Comparison of ENCODE assay signal across 10 cellular contexts in genomic region chr4:137705171-137705783, GRCh38.
DNase-seq lines count a peak whose midpoint lies in the region; ATAC-seq, FAIRE-seq and TF ChIP-seq lines count a peak whose summit lies in the region.
"Had no signal": no experiment of that assay in that cellular context is flagged by ENCODE, and none has a peak within 500 bp of the region (broad histone marks: within the 10 kb centered on the region; RNA-seq: fewer than 3 reads in every experiment).

No MANE protein-coding gene starts in this region.

- dilution Hi-C loops in keratinocyte (cut with MboI; ENCODE audit: extremely low pct_ligation_motif_present, low sequenced_read_pairs) = no loop called here

- FAIRE-seq in HTR-8/SVneo (lab: Jason Lieb, UNC) = no peak
- FAIRE-seq in keratinocyte (lab: Jason Lieb, UNC) = no peak

- H3K4me1 ChIP-seq in keratinocyte (ENCODE audit: control insufficient read depth, extremely low read depth, insufficient read depth, low read length) = no peaks in the 10 kb centered on the region

- no peaks in the 10 kb centered on the region for H3K36me3 ChIP-seq in keratinocyte (ENCODE audit: control insufficient read depth in 2 of 2, extremely low read depth in 1 of 2, insufficient read depth in 2 of 2, low read length in 2 of 2)

- H3K9me1 ChIP-seq in keratinocyte (ENCODE audit: control insufficient read depth, extremely low read depth, insufficient read depth, low read length) = no peaks in the 10 kb centered on the region

- no peak overlapping the region for H3K4me2 ChIP-seq in keratinocyte (ENCODE audit: control insufficient read depth, extremely low read depth, insufficient read depth, low read depth, low read length)

- H3K27me3 ChIP-seq in keratinocyte (ENCODE audit: control insufficient read depth, extremely low read depth, insufficient read depth, low read length) = no peaks in the 10 kb centered on the region

- H3K4me3 ChIP-seq in astrocyte of the cerebellum (ENCODE audit: low read depth, low read length) = no peak overlapping the region
- H3K4me3 ChIP-seq in keratinocyte (ENCODE audit: control insufficient read depth in 2 of 3, extremely low read depth in 1 of 3, insufficient read depth in 2 of 3, low read depth in 1 of 3, low read length in 3 of 3) = no peak overlapping the region

- no peak for TF ChIP-seq CTCF in astrocyte of the cerebellum (IDR thresholded peaks at IDR 0.05; ENCODE audit: low read depth, low read length, missing control alignments)
- TF ChIP-seq CTCF in keratinocyte (optimal IDR thresholded peaks at IDR 0.05 in 1 of 3, IDR thresholded peaks at IDR 0.05 in 1 of 3, conservative IDR thresholded peaks at IDR 0.05 in 1 of 3; ENCODE audit: extremely low read depth in 1 of 3, insufficient read depth in 2 of 3, low read length in 3 of 3) = no peak

- no peaks in the 10 kb centered on the region for H3K9me3 ChIP-seq in keratinocyte (ENCODE audit: control insufficient read depth, low read depth, low read length)

- peak overlapping the region; percentile 19 for H2AFZ ChIP-seq in keratinocyte (ENCODE audit: control insufficient read depth, low read length)

- no peaks in the 10 kb centered on the region for H4K20me1 ChIP-seq in keratinocyte (ENCODE audit: control insufficient read depth, extremely low read depth, insufficient read depth, low read length)

- in situ Hi-C loops in astrocyte of the cerebellum (cut with HindIII; ENCODE audit: low sequenced_read_pairs) = no loop called here

- H3K27ac ChIP-seq in keratinocyte (ENCODE audit: control insufficient read depth, insufficient read depth, low read length) = no peak overlapping the region

- DNase-seq in HTR-8/SVneo (ENCODE audit: insufficient read length, low spot score) (peak; percentile 1), astrocyte of the cerebellum (ENCODE audit: low read depth) (peak; percentile 49), keratinocyte (ENCODE audit: low read depth, low spot score) (no peak), stromal cell of bone marrow (ENCODE audit: low read depth) (peak; percentile 56), iPS-NIHi11 (ENCODE audit: low spot score) (no peak), NCI-H2227 (lab: John Stamatoyannopoulos, UW; ENCODE audit: unreplicated experiment) (no peak), ureter (ENCODE audit: low spot score) (no peak)
- DNase-seq: NCI-H1436, T-cell had no signal

- no peaks in the 10 kb centered on the region for H3K79me2 ChIP-seq in keratinocyte (ENCODE audit: control insufficient read depth, insufficient read depth, low read length)

- H3K9ac ChIP-seq in keratinocyte (ENCODE audit: control insufficient read depth, extremely low read depth, insufficient read depth, low read length) = no peak overlapping the region

- ATAC-seq in GM21737 (IDR thresholded peaks at IDR 0.05; ENCODE audit: unreplicated experiment) = no peak
- ATAC-seq: T-cell had no signal

Comparison
In these comparisons a context has a peak if more than half of its experiments do, and no peak if none do; other contexts are left out.
1. DNase-seq: peak in HTR-8/SVneo (single experiment), astrocyte of the cerebellum (single experiment) and stromal cell of bone marrow (single experiment); none in keratinocyte (single experiment), iPS-NIHi11 (single experiment), NCI-H2227 (single experiment) and ureter (single experiment).